ENCODE assay signal across 9 cellular contexts in genomic region chr1:3068400-3069361, GRCh38. TPM values are rescaled to one million over a fixed set of nuclear protein-coding genes. Genes with fewer than 3 reads are reported as not detected.
DNase-seq lines count a peak whose midpoint lies in the region; ATAC-seq, FAIRE-seq and TF ChIP-seq lines count a peak whose summit lies in the region.
"Had no signal": no experiment of that assay in that cellular context is flagged by ENCODE, and none has a peak within 500 bp of the region (broad histone marks: within the 10 kb centered on the region; RNA-seq: fewer than 3 reads in every experiment).

Gene PRDM16, plus strand, starts transcription at chr1:3069203. Its CDS starts 57 bp downstream, at chr1:3069260.

- H3K79me2 ChIP-seq in K562 (ENCODE audit: control insufficient read depth, insufficient read depth, low read length), result no peaks in the 10 kb centered on the region

- DNase-seq in AG09319 (ENCODE audit: extremely low read depth, low read depth), result peak; percentile 4
- DNase-seq in Jurkat, Clone E6-1 (ENCODE audit: low read depth, low spot score), result peak; percentile 0
- no peak for DNase-seq in K562 (ENCODE audit: extremely low read depth in 1 of 4, low spot score in 3 of 4)
- DNase-seq in iris pigment epithelial cell (ENCODE audit: low read depth), result peak; percentile 31
- peak; percentile 56 for DNase-seq in stimulated activated CD4-positive, alpha-beta T cell treated with anti-CD3 and anti-CD28 coated beads, Interleukin-15, amount 100 ng/mL, for 24 hours
- DNase-seq in GM12892 (ENCODE audit: insufficient read length), result no peak
- no peak for DNase-seq in activated CD8-positive, alpha-beta memory T cell treated with anti-CD3 and anti-CD28 coated beads, Interleukin-2, amount 50 U/mL, for 48 hours

- H3K9ac ChIP-seq in K562 (ENCODE audit: insufficient read depth in 1 of 2, low read depth in 2 of 2, low read length in 2 of 2), result no peak within 1 kb of the TSS

- peaks cover 2 to 22% of the 10 kb centered on the region in 2 experiments; a peak in 3 of 5 replicates for H3K27me3 ChIP-seq in K562 (ENCODE audit: control insufficient read depth in 2 of 2, insufficient read depth in 2 of 2, low read length in 2 of 2)

- CTCF ChIA-PET in K562 (lab: Yijun Ruan, JAX; ENCODE audit: low intra/inter-chr PET ratio), result no interaction called here

- no peak for ATAC-seq in K562
- ATAC-seq in HG03520 (IDR thresholded peaks at IDR 0.05; ENCODE audit: unreplicated experiment), result no peak

- intact Hi-C loops in K562 (cut with micrococcal nuclease), result no loop called here

- TF ChIP-seq CTCF in AG09319 (IDR thresholded peaks at IDR 0.05; ENCODE audit: low read depth, low read length), result no peak
- TF ChIP-seq CTCF in K562 (IDR thresholded peaks at IDR 0.05 in 2 of 3, conservative IDR thresholded peaks at IDR 0.05 in 1 of 3; ENCODE audit: insufficient read depth in 2 of 3, low read depth in 1 of 3, low read length in 3 of 3), result no peak

- in situ Hi-C loops in K562 (cut with MboI), result no loop called here

- no peak within 1 kb of the TSS for H3K4me2 ChIP-seq in K562 (ENCODE audit: insufficient read depth, low read length)

- H4K20me1 ChIP-seq in K562 (replicated peaks; ENCODE audit: control insufficient read depth, insufficient read depth, low read length), result no peaks in the 10 kb centered on the region

- no peaks in the 10 kb centered on the region for H3K9me3 ChIP-seq in K562 (replicated peaks; ENCODE audit: control insufficient read depth, insufficient read depth, low read depth, low read length)

- TF ChIP-seq EP300 in K562 (IDR thresholded peaks at IDR 0.05; ENCODE audit: low read length), result no peak

- TF ChIP-seq RAD21 in K562 (CRISPR knock-in tag; conservative IDR thresholded peaks at IDR 0.05 in 1 of 2, IDR thresholded peaks at IDR 0.05 in 1 of 2), result no peak

- H3K9me1 ChIP-seq in K562 (ENCODE audit: control insufficient read depth, insufficient read depth, low read length), result no peaks in the 10 kb centered on the region

- POLR2A ChIA-PET in K562 (lab: Yijun Ruan, JAX), result interaction anchor here (0.6 kb wide), 1 partner anchor 95 kb away, joined by 3 read pairs; no protein-coding TSS in a partner anchor

- H3K4me1 ChIP-seq in K562 (replicated peaks in 1 of 2; ENCODE audit: control insufficient read depth in 2 of 2, insufficient read depth in 2 of 2, low read length in 2 of 2), result no peaks in the 10 kb centered on the region

- H3K36me3 ChIP-seq in K562 (ENCODE audit: control insufficient read depth, insufficient read depth, low read length), result no peaks in the 10 kb centered on the region

- no peak within 1 kb of the TSS for H2AFZ ChIP-seq in K562 (ENCODE audit: low read depth, low read length)

- WGBS in K562 (ENCODE audit: insufficient coverage, low coverage, missing lambda C conversion rate), result 28% methylated on average over 16 of the region's 110 CpGs

- no peak within 1 kb of the TSS for H3K4me3 ChIP-seq in Jurkat, Clone E6-1 (ENCODE audit: low read length)
- no peak within 1 kb of the TSS for H3K4me3 ChIP-seq in K562

- H3K27ac ChIP-seq in K562 (ENCODE audit: extremely low read depth, low read depth, low read length), result no peak within 1 kb of the TSS
- H3K27ac ChIP-seq: epithelial cell of prostate had no signal

- TF ChIP-seq POLR2A in K562 (conservative IDR thresholded peaks at IDR 0.05), result no peak
- no peak for TF ChIP-seq POLR2A in GM12892 (IDR thresholded peaks at IDR 0.05; ENCODE audit: low read depth, low read length)

- BruUV-seq in K562 (replicated peaks; lab: Mats Ljungman, UMichigan), result no TSS peak

- no peak for FAIRE-seq in K562 (lab: Jason Lieb, UNC)
- no peak for FAIRE-seq in GM12892 (lab: Jason Lieb, UNC)

TF ChIP-seq in K562, 482 proteins besides CTCF, POLR2A, EP300 and RAD21:
- no peak for TF ChIP-seq RUNX1 (IDR thresholded peaks at IDR 0.05; ENCODE audit: low read depth)
- TF ChIP-seq HEY1 (CRISPR knock-in tag; IDR thresholded peaks at IDR 0.05; ENCODE audit: borderline replicate concordance), result no peak
- TF ChIP-seq ZNF311 (CRISPR knock-in tag; IDR thresholded peaks at IDR 0.05), result no peak
- no peak for TF ChIP-seq TSC22D4 (tag; IDR thresholded peaks at IDR 0.05)
- TF ChIP-seq RBM17 (IDR thresholded peaks at IDR 0.05; ENCODE audit: borderline replicate concordance, low read depth, low read length), result no peak
- peak; percentile 47 to 58; a peak in 3 of 4 replicates for TF ChIP-seq NRF1 (conservative IDR thresholded peaks at IDR 0.05 in 1 of 2, IDR thresholded peaks at IDR 0.05 in 1 of 2)
TF ChIP-seq in K562: peak in this region for 1.

RNA-seq across cellular contexts. Expression of gene PRDM16, which starts in this region (rescaled TPM):
- polyA plus RNA-seq in Jurkat, Clone E6-1 (2012; ENCODE audit: insufficient read depth, insufficient read length), result not detected
- total RNA-seq in K562 (2011; cell fraction: chromatin; rRNA removed; ENCODE audit: low replicate concordance), result 0.35 TPM in 1 of 2 replicates, not detected in the other
- 0.50 and 0.66 TPM in 2 replicates for total RNA-seq in K562 (2011; cell fraction: nucleolus; rRNA removed)
- total RNA-seq in K562 (2011; cell fraction: nucleoplasm; rRNA removed), result 0.61 TPM in 1 of 2 replicates, not detected in the other
- not detected in 2 replicates for total RNA-seq in K562 (2014; rRNA removed)
- total RNA-seq in K562 (2014; rRNA removed; fragmentation: Illumina TruSeq; extraction: Trizol), result not detected in 2 replicates
- total RNA-seq in K562 (2015; rRNA removed; fragmentation: Illumina TruSeq; extraction: Trizol), result not detected in 2 replicates
- total RNA-seq in K562 (2021), result 0.02 and 0.27 TPM in 2 replicates
- polyA plus RNA-seq in K562 (2011; rRNA removed), result 0.10 TPM in 1 of 2 replicates, not detected in the other
- 0.18 TPM in 1 of 2 replicates, not detected in the other for polyA plus RNA-seq in K562 (2011; cell fraction: cytosol; rRNA removed)
- not detected in 2 replicates for polyA plus RNA-seq in K562 (2011; cell fraction: nucleus; rRNA removed)
- 0.03 and 0.26 TPM in 2 replicates for polyA plus RNA-seq in K562 (2012)
- not detected in 2 replicates for polyA plus RNA-seq in K562 (2014; fragmentation: Illumina TruSeq; extraction: Trizol)
- polyA plus RNA-seq in K562 (2014; fragmentation: Nextera tagmentation; extraction: Ambion mirVana), result not detected
- not detected in 2 replicates for polyA plus RNA-seq in K562 (2014; rRNA removed)
- polyA minus RNA-seq in K562 (2011; rRNA and poly(A)+ RNA removed), result not detected in 2 replicates
- polyA minus RNA-seq in K562 (2011; cell fraction: cytosol; rRNA and poly(A)+ RNA removed), result not detected in 2 replicates
- polyA minus RNA-seq in K562 (2011; cell fraction: nucleus; rRNA and poly(A)+ RNA removed), result 0.13 TPM in 1 of 2 replicates, not detected in the other
- polyA plus RNA-seq in GM12892 (2012; ENCODE audit: missing spikeins), result not detected

Comparison
In these comparisons a context has a peak if more than half of its experiments do, and no peak if none do; other contexts are left out.
1. DNase-seq: peak in AG09319 (single experiment), Jurkat, Clone E6-1 (single experiment), iris pigment epithelial cell (single experiment) and stimulated activated CD4-positive, alpha-beta T cell treated with anti-CD3 and anti-CD28 coated beads, Interleukin-15, amount 100 ng/mL, for 24 hours (single experiment); none in K562 (0 of 4), GM12892 (single experiment) and activated CD8-positive, alpha-beta memory T cell treated with anti-CD3 and anti-CD28 coated beads, Interleukin-2, amount 50 U/mL, for 48 hours (single experiment).